Comparison of ENCODE assay signal across 13 cellular contexts in the genomic region with DNA sequence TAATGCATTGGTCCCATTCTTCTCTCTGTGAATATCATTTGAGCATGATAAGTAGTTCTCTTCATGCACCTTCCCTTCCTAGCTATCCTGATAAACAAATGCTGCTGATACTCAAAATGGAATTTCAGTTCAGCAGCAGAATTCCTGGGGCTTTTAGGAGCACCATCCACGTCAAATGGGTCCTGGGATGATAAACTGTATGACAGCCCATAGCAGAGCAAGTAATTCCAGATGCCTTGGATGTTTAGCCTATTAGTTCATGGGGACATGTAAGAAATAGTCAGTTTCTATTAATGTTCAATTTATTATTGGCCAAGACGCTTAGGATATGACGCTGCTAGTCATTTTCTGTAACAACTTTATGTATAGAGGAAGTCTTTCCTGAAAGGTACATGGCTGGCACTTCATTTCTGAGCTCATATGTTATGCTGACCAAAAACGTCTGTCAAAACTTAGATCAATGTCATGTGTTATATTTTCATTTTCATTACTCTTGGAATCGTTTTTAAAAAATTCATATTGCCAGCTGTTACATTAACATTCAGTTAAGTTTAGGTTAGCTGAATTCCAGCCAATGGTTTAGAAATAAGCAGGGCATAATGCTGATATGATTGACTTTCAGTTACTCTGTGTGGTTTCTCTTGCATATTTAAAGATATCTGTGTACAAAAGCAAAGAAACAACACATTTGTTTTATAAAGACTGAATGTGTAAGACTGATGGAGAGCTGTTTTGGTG.
DNase-seq lines count a peak whose midpoint lies in the region; ATAC-seq and TF ChIP-seq lines count a peak whose summit lies in the region.
"Had no signal": no experiment of that assay in that cellular context is flagged by ENCODE, and none has a peak within 500 bp of the region (broad histone marks: within the 10 kb centered on the region; RNA-seq: fewer than 3 reads in every experiment).

No MANE protein-coding gene starts in this region.

- no peaks in the 10 kb centered on the region for H3K27me3 ChIP-seq in testis

- TF ChIP-seq POLR2A in testis (IDR thresholded peaks at IDR 0.05) = no peak

- peaks cover 4% of the 10 kb centered on the region for H3K4me1 ChIP-seq in testis

- 71 to 75% methylated on average over 5 of the region's 5 CpGs for WGBS in testis, 2 donors

- no peak for ATAC-seq in HG03432 (IDR thresholded peaks at IDR 0.05; ENCODE audit: unreplicated experiment)
- ATAC-seq: CD8-positive, alpha-beta T cell had no signal

- H3K36me3 ChIP-seq in testis (ENCODE audit: low read depth, missing control alignments) = no peaks in the 10 kb centered on the region

- intact Hi-C loops in testis (cut with DNase I; ENCODE audit: low total_unique reads) = no loop called here

- DNase-seq in ELR (ENCODE audit: low read depth) (peak; percentile 73), amniotic stem cell (lab: John Stamatoyannopoulos, UW) (peak; percentile 6), globus pallidus (ENCODE audit: low spot score) (peak; percentile 17), non-pigmented ciliary epithelial cell (ENCODE audit: low read depth) (peak; percentile 71), testis (no peak), activated gamma-delta T cell treated with Interleukin-2 at 50 U/mL for 16 hours (no peak)
- no peak for DNase-seq in activated effector memory CD4-positive, alpha-beta T cell treated with anti-CD3 and anti-CD28 coated beads, Interleukin-2, amount 50 U/mL, for 16 hours
- DNase-seq: CD8-positive, alpha-beta T cell; NCI-H1048; NCI-H82; occipital lobe; stimulated activated CD4-positive, alpha-beta T cell treated with anti-CD3 and anti-CD28 coated beads, Interleukin-4, amount 100 ng/mL, for 1 hour had no signal

- no peaks in the 10 kb centered on the region for H3K9me3 ChIP-seq in testis

- H3K27ac ChIP-seq in testis = no peak overlapping the region

- no peak overlapping the region for H3K4me3 ChIP-seq in testis

- no peak for TF ChIP-seq CTCF in testis (IDR thresholded peaks at IDR 0.05)

Comparison
In these comparisons a context has a peak if more than half of its experiments do, and no peak if none do; other contexts are left out.
1. DNase-seq: peak in ELR (single experiment), amniotic stem cell (single experiment), globus pallidus (single experiment) and non-pigmented ciliary epithelial cell (single experiment); none in activated effector memory CD4-positive, alpha-beta T cell treated with anti-CD3 and anti-CD28 coated beads, Interleukin-2, amount 50 U/mL, for 16 hours (single experiment), testis (single experiment) and activated gamma-delta T cell treated with Interleukin-2 at 50 U/mL for 16 hours (single experiment).